Comparison of ENCODE assay signal across 31 cellular contexts in the genomic region with DNA sequence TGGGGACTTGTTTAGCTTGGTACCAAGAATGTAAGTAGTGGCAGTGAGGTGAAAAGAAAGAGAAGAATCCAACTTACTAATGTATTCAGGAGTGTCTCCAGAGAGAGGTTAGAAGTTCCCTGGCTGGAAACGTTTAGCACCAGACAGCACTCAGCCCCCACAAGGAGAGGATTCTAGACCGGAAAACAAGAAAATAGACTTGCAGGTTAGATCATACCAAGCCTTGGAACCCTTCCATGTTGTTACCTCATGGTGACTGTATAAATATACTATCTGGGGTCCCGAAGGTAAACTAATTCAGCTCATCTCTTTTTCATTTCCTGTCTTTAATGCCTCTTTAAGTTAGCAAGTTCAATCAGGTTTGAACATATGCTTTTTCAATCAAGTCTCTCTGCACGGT.
A peak's percentile ranks its signal among the peaks of the same experiment; 100 is the strongest.
DNase-seq lines count a peak whose midpoint lies in the region; ATAC-seq and TF ChIP-seq lines count a peak whose summit lies in the region.
"Had no signal": no experiment of that assay in that cellular context is flagged by ENCODE, and none has a peak within 500 bp of the region (broad histone marks: within the 10 kb centered on the region; RNA-seq: fewer than 3 reads in every experiment).

No MANE protein-coding gene starts in this region.

- POLR2A ChIA-PET in MCF 10A (lab: Yijun Ruan, JAX), result no interaction called here

- dilution Hi-C loops in mammary epithelial cell (cut with HindIII; ENCODE audit: low sequenced_read_pairs), result no loop called here

- 55% methylated on average over 4 of the region's 4 CpGs for WGBS in mammary epithelial cell (ENCODE audit: low coverage, missing lambda C conversion rate)
- 79 to 83% methylated on average over 4 of the region's 4 CpGs for WGBS in body of pancreas, 2 donors

- H2AFZ ChIP-seq in mammary epithelial cell (ENCODE audit: low read depth, low read length), result no peak overlapping the region

- BruUV-seq in MCF 10A (replicated peaks; lab: Mats Ljungman, UMichigan), result no TSS peak
- no TSS peak for BruUV-seq in mammary epithelial cell (replicated peaks; lab: Mats Ljungman, UMichigan)

- in situ Hi-C loops in mammary epithelial cell (cut with MboI; ENCODE audit: low sequenced_read_pairs in 2 of 2), result no loop called here

- H3K4me2 ChIP-seq in mammary epithelial cell (ENCODE audit: insufficient read depth, low read depth, low read length), result no peak overlapping the region

- H4K20me1 ChIP-seq in mammary epithelial cell (ENCODE audit: insufficient read depth, low read length), result no peaks in the 10 kb centered on the region

- H3K4me3 Mint-ChIP-seq in MCF 10A (ENCODE audit: unreplicated experiment), result no peak overlapping the region
- H3K4me3 Mint-ChIP-seq: activated CD4-positive, alpha-beta T cell treated with anti-CD3 and anti-CD28 coated beads, Interleukin-2, amount 10 ng/mL, durations not matched to agents 7 days and 5 days; activated naive CD8-positive, alpha-beta T cell treated with anti-CD3 and anti-CD28 coated beads for 36 hours; activated T-cell treated with anti-CD3 and anti-CD28 coated beads, Interleukin-2, amount 50 U/mL, for 4 hours; immature natural killer cell; natural killer cell treated with Interleukin-12 subunit alpha and Interleukin-12 subunit beta and Interleukin-15 and Interleukin-18, amount 100 ng/mL, for 72 hours; T-cell; WTC11 had no signal

- no peaks in the 10 kb centered on the region for H3K36me3 ChIP-seq in mammary epithelial cell (ENCODE audit: insufficient read depth, low read length)
- H3K36me3 ChIP-seq in uterus, result no peaks in the 10 kb centered on the region
- H3K36me3 ChIP-seq in body of pancreas (replicated peaks in 1 of 2; ENCODE audit: insufficient read depth in 1 of 2, low read depth in 2 of 2), result no peaks in the 10 kb centered on the region
- H3K36me3 ChIP-seq: esophagus squamous epithelium, upper lobe of right lung had no signal

- CTCF ChIA-PET in MCF 10A (lab: Yijun Ruan, JAX), result interaction anchor here (0.7 to 2.7 kb wide), 2 partner anchors 12 to 18 kb away, joined by 3 to 13 read pairs; no protein-coding TSS in a partner anchor
- CTCF ChIA-PET in mammary epithelial cell (lab: Charles Lee; ENCODE audit: low non-redundant PET), result no interaction called here

- H3K9ac ChIP-seq in mammary epithelial cell (ENCODE audit: insufficient read depth, low read length), result no peak overlapping the region

- no peak for ATAC-seq in body of pancreas
- ATAC-seq: activated T-cell treated with anti-CD3 and anti-CD28 coated beads, Interleukin-2, amount 50 U/mL, for 4 hours; left colon; natural killer cell treated with Interleukin-12 subunit alpha and Interleukin-12 subunit beta and Interleukin-15 and Interleukin-18, amount 100 ng/mL, for 72 hours; T-cell; upper lobe of right lung; WTC11 had no signal

- no peaks in the 10 kb centered on the region for H3K9me3 ChIP-seq in mammary epithelial cell (replicated peaks; ENCODE audit: insufficient read depth, low read length)
- H3K9me3 ChIP-seq in uterus, result no peaks in the 10 kb centered on the region
- H3K9me3 ChIP-seq in body of pancreas, result no peaks in the 10 kb centered on the region
- H3K9me3 ChIP-seq: esophagus squamous epithelium, upper lobe of right lung had no signal

- H3K36me3 Mint-ChIP-seq in MCF 10A (ENCODE audit: insufficient read depth, unreplicated experiment), result no peaks in the 10 kb centered on the region
- H3K36me3 Mint-ChIP-seq: activated naive CD8-positive, alpha-beta T cell treated with anti-CD3 and anti-CD28 coated beads for 36 hours; immature natural killer cell; natural killer cell treated with Interleukin-12 subunit alpha and Interleukin-12 subunit beta and Interleukin-15 and Interleukin-18, amount 100 ng/mL, for 72 hours; T-cell; WTC11 had no signal

- TF ChIP-seq CTCF in MCF 10A (IDR thresholded peaks at IDR 0.05; ENCODE audit: unreplicated experiment) (no peak), mammary epithelial cell (conservative IDR thresholded peaks at IDR 0.05 in 1 of 2, IDR thresholded peaks at IDR 0.05 in 1 of 2; ENCODE audit: extremely low read depth in 1 of 2, insufficient read depth in 1 of 2, low read depth in 1 of 2, low read length in 2 of 2) (no peak), fibroblast of mammary gland (conservative IDR thresholded peaks at IDR 0.05; ENCODE audit: control insufficient read depth, insufficient read depth, low read depth, low read length) (no peak), uterus (IDR thresholded peaks at IDR 0.05) (no peak), body of pancreas (IDR thresholded peaks at IDR 0.05) (no peak)

- no peak overlapping the region for H3K27ac ChIP-seq in mammary epithelial cell (ENCODE audit: insufficient read depth, low read depth, low read length)
- H3K27ac ChIP-seq in uterus, result peak overlapping the region; percentile 3 to 21
- H3K27ac ChIP-seq in body of pancreas, result no peak overlapping the region
- H3K27ac ChIP-seq: 22Rv1, C4-2B, esophagus squamous epithelium, upper lobe of right lung had no signal

- DNase-seq in MCF 10A (ENCODE audit: unreplicated experiment), result no peak
- DNase-seq in mammary epithelial cell, result no peak
- peak; percentile 11 for DNase-seq in astrocyte of the hippocampus (ENCODE audit: low read depth, low spot score)
- peak; percentile 78 for DNase-seq in fibroblast of mammary gland (ENCODE audit: low read depth)
- DNase-seq in uterus, result peak in 1 of 2 donors; percentile 16
- DNase-seq in OCI-M1 (lab: John Stamatoyannopoulos, UW), result no peak
- DNase-seq in NCI-H2081 treated with DMSO at 0.1 percent for 48 hours (lab: John Stamatoyannopoulos, UW), result no peak
- DNase-seq in body of pancreas, result no peak
- DNase-seq: activated CD4-positive, alpha-beta T cell treated with anti-CD3 and anti-CD28 coated beads, Interleukin-2, amount 10 ng/mL, durations not matched to agents 7 days and 5 days; activated gamma-delta T cell; activated naive CD8-positive, alpha-beta T cell treated with anti-CD3 and anti-CD28 coated beads for 36 hours; activated T-cell treated with anti-CD3 and anti-CD28 coated beads, Interleukin-2, amount 50 U/mL, for 4 hours; anterior cingulate cortex; central memory CD4-positive, alpha-beta T cell; COR-L47; DMS79; esophagus squamous epithelium; hypothalamus; immature natural killer cell; Karpas-422; left colon; NCI-H146; NCI-H2107; RPMI8226; stimulated activated naive CD4-positive, alpha-beta T cell; T-cell; upper lobe of right lung had no signal

- no peak for TF ChIP-seq POLR2A in uterus (IDR thresholded peaks at IDR 0.05)
- no peak for TF ChIP-seq POLR2A in body of pancreas (IDR thresholded peaks at IDR 0.05)

- intact Hi-C loops in MCF 10A (cut with micrococcal nuclease) (no loop called here), mammary epithelial cell (cut with micrococcal nuclease) (no loop called here), uterus (cut with DNase I; ENCODE audit: low total_unique reads) (no loop called here), body of pancreas (cut with DNase I) (no loop called here)

- H3K4me1 ChIP-seq in mammary epithelial cell (ENCODE audit: insufficient read depth, low read length) (no peaks in the 10 kb centered on the region), uterus (no peaks in the 10 kb centered on the region), body of pancreas (no peaks in the 10 kb centered on the region)
- H3K4me1 ChIP-seq: esophagus squamous epithelium, upper lobe of right lung had no signal

- H3K27me3 ChIP-seq in mammary epithelial cell (ENCODE audit: insufficient read depth, low read length) (peaks cover 8% of the 10 kb centered on the region), uterus (no peaks in the 10 kb centered on the region), body of pancreas (no peaks in the 10 kb centered on the region)
- H3K27me3 ChIP-seq: esophagus squamous epithelium, upper lobe of right lung had no signal

- H3K79me2 ChIP-seq in mammary epithelial cell (ENCODE audit: insufficient read depth, low read length), result no peaks in the 10 kb centered on the region

- no peak overlapping the region for H3K4me3 ChIP-seq in mammary epithelial cell (replicated peaks in 1 of 3; ENCODE audit: insufficient read depth in 1 of 3, low read depth in 2 of 3, low read length in 3 of 3)
- H3K4me3 ChIP-seq in fibroblast of mammary gland (ENCODE audit: control insufficient read depth, low read depth, low read length), result no peak overlapping the region
- H3K4me3 ChIP-seq in uterus, result no peak overlapping the region
- H3K4me3 ChIP-seq in body of pancreas, result no peak overlapping the region
- H3K4me3 ChIP-seq: esophagus squamous epithelium, upper lobe of right lung had no signal

- no peaks in the 10 kb centered on the region for H3K9me3 Mint-ChIP-seq in MCF 10A (ENCODE audit: unreplicated experiment)
- H3K9me3 Mint-ChIP-seq: activated CD4-positive, alpha-beta T cell treated with anti-CD3 and anti-CD28 coated beads, Interleukin-2, amount 10 ng/mL, durations not matched to agents 7 days and 5 days; activated naive CD8-positive, alpha-beta T cell treated with anti-CD3 and anti-CD28 coated beads for 36 hours; activated T-cell treated with anti-CD3 and anti-CD28 coated beads, Interleukin-2, amount 50 U/mL, for 4 hours; immature natural killer cell; natural killer cell treated with Interleukin-12 subunit alpha and Interleukin-12 subunit beta and Interleukin-15 and Interleukin-18, amount 100 ng/mL, for 72 hours; T-cell; WTC11 had no signal

- H3K27ac Mint-ChIP-seq in MCF 10A (ENCODE audit: low read depth, unreplicated experiment), result peak overlapping the region; percentile 37
- H3K27ac Mint-ChIP-seq: activated CD4-positive, alpha-beta T cell treated with anti-CD3 and anti-CD28 coated beads, Interleukin-2, amount 10 ng/mL, durations not matched to agents 7 days and 5 days; activated naive CD8-positive, alpha-beta T cell treated with anti-CD3 and anti-CD28 coated beads for 36 hours; immature natural killer cell; natural killer cell treated with Interleukin-12 subunit alpha and Interleukin-12 subunit beta and Interleukin-15 and Interleukin-18, amount 100 ng/mL, for 72 hours; T-cell; WTC11 had no signal

- peaks cover 7% of the 10 kb centered on the region for H3K4me1 Mint-ChIP-seq in MCF 10A (ENCODE audit: insufficient read depth, unreplicated experiment)
- H3K4me1 Mint-ChIP-seq: activated CD4-positive, alpha-beta T cell treated with anti-CD3 and anti-CD28 coated beads, Interleukin-2, amount 10 ng/mL, durations not matched to agents 7 days and 5 days; activated naive CD8-positive, alpha-beta T cell treated with anti-CD3 and anti-CD28 coated beads for 36 hours; immature natural killer cell; T-cell; WTC11 had no signal

- H3K27me3 Mint-ChIP-seq in MCF 10A (ENCODE audit: insufficient read depth, unreplicated experiment), result no peaks in the 10 kb centered on the region
- H3K27me3 Mint-ChIP-seq: activated CD4-positive, alpha-beta T cell treated with anti-CD3 and anti-CD28 coated beads, Interleukin-2, amount 10 ng/mL, durations not matched to agents 7 days and 5 days had no signal

Comparison
In these comparisons a context has a peak if more than half of its experiments do, and no peak if none do; other contexts are left out.
1. DNase-seq: peak in astrocyte of the hippocampus (single experiment) and fibroblast of mammary gland (single experiment); none in MCF 10A (single experiment), mammary epithelial cell (single experiment), OCI-M1 (single experiment), NCI-H2081 treated with DMSO at 0.1 percent for 48 hours (single experiment) and body of pancreas (0 of 4).
2. H3K27ac ChIP-seq: peak in uterus (2 of 2); none in mammary epithelial cell (single experiment) and body of pancreas (0 of 4).